ENCODE assay signal across 8 cellular contexts in genomic region chr15:70504305-70504951, GRCh38.
DNase-seq lines count a peak whose midpoint lies in the region; ATAC-seq and TF ChIP-seq lines count a peak whose summit lies in the region.

No MANE protein-coding gene starts in this region.

- H3K36me3 ChIP-seq in right lobe of liver = no peaks in the 10 kb centered on the region

- H3K4me3 Mint-ChIP-seq in activated naive CD8-positive, alpha-beta T cell = peak overlapping the region; percentile 54

- H3K27me3 Mint-ChIP-seq in activated naive CD8-positive, alpha-beta T cell = no peaks in the 10 kb centered on the region

- DNase-seq in NCI-H510A treated with DMSO at 0.1 percent for 48 hours (lab: John Stamatoyannopoulos, UW) (peak; percentile 12), NCI-H510A (lab: John Stamatoyannopoulos, UW) (no peak), KG1 (lab: John Stamatoyannopoulos, UW) (peak; percentile 56), right lobe of liver (peak in 1 of 3 donors; percentile 63), iPS-NIHi11 (ENCODE audit: low spot score) (no peak), HuH-7.5 (ENCODE audit: low spot score) (no peak)

- H3K27me3 ChIP-seq in right lobe of liver = no peaks in the 10 kb centered on the region

- H3K9me3 ChIP-seq in right lobe of liver = no peaks in the 10 kb centered on the region

- peaks cover 57% of the 10 kb centered on the region for H3K4me1 Mint-ChIP-seq in activated naive CD8-positive, alpha-beta T cell (ENCODE audit: low read depth)

- no peak overlapping the region for H3K27ac Mint-ChIP-seq in activated naive CD8-positive, alpha-beta T cell

- peaks cover 3% of the 10 kb centered on the region for H3K36me3 Mint-ChIP-seq in activated naive CD8-positive, alpha-beta T cell

- TF ChIP-seq POLR2A in right lobe of liver (IDR thresholded peaks at IDR 0.05) = no peak

- intact Hi-C loops in right lobe of liver (cut with DNase I) = no loop called here

- no peaks in the 10 kb centered on the region for H3K9me3 Mint-ChIP-seq in activated naive CD8-positive, alpha-beta T cell (ENCODE audit: low read depth)

- peak; percentile 58 for ATAC-seq in GM21529 (IDR thresholded peaks at IDR 0.05; ENCODE audit: unreplicated experiment)
- ATAC-seq in right lobe of liver = peak; percentile 57 to 73 (median 67)

- TF ChIP-seq CTCF in right lobe of liver (IDR thresholded peaks at IDR 0.05) = no peak

- H3K27ac ChIP-seq in right lobe of liver = no peak overlapping the region

- no peak overlapping the region for H3K4me3 ChIP-seq in right lobe of liver

- no peaks in the 10 kb centered on the region for H3K4me1 ChIP-seq in right lobe of liver

- 42% methylated on average over 5 of the region's 9 CpGs for WGBS in right lobe of liver (ENCODE audit: insufficient coverage, low coverage, low lambda C conversion rate, missing lambda C conversion rate)

Comparison
In these comparisons a context has a peak if more than half of its experiments do, and no peak if none do; other contexts are left out.
1. DNase-seq: peak in NCI-H510A treated with DMSO at 0.1 percent for 48 hours (single experiment) and KG1 (single experiment); none in NCI-H510A (single experiment), iPS-NIHi11 (single experiment) and HuH-7.5 (single experiment).